ENCODE assay signal across 17 cellular contexts in the genomic region with DNA sequence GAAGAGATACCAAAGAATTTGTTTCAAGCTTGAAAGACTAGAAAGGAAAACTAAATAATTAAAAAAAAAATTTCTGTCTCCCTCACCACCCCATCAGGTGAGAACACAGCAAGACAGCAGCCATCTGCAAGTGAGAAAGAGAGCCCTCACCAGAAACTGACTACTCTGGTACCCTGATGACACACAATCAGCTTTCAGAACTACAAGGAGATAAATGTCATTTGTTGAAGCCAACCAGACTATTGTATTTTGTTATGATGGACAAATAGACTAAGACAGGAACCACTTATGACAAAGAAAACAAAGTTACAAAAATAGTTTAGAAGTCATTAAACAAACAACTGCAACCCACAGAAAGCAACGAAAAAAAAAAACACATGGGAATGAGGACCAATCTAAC.
DNase-seq lines count a peak whose midpoint lies in the region; ATAC-seq, FAIRE-seq and TF ChIP-seq lines count a peak whose summit lies in the region.
"Had no signal": no experiment of that assay in that cellular context is flagged by ENCODE, and none has a peak within 500 bp of the region (broad histone marks: within the 10 kb centered on the region; RNA-seq: fewer than 3 reads in every experiment).

No MANE protein-coding gene starts in this region.

- peaks cover 2% of the 10 kb centered on the region for H3K36me3 Mint-ChIP-seq in astrocyte (ENCODE audit: low read depth, unreplicated experiment)

- DNase-seq in LHCN-M2 (ENCODE audit: low read depth) = peak; percentile 49
- no peak for DNase-seq in astrocyte (ENCODE audit: low read depth)
- DNase-seq in fibroblast of villous mesenchyme (ENCODE audit: low read depth) = peak; percentile 6
- DNase-seq in stromal cell of bone marrow (ENCODE audit: low read depth) = peak; percentile 2
- DNase-seq in NAMALWA (ENCODE audit: low spot score) = no peak
- DNase-seq: Calu3; CD8-positive, alpha-beta T cell; DMS79 treated with DMSO at 0.1 percent for 48 hours; EL; GOT3; H9 had no signal

- TF ChIP-seq CTCF in astrocyte (IDR thresholded peaks at IDR 0.05; ENCODE audit: insufficient read depth, low read depth, low read length) (no peak), fibroblast of villous mesenchyme (IDR thresholded peaks at IDR 0.05; ENCODE audit: insufficient read depth, low read depth, low read length) (no peak)

- H3K27ac ChIP-seq in astrocyte (ENCODE audit: low read depth, low read length) = no peak overlapping the region
- H3K27ac ChIP-seq: BLaER1 treated with 17β-estradiol and CSF1 and Interleukin-3, amounts not matched to agents 10 nM and 100 nM; HL-60 had no signal

- peaks cover 64% of the 10 kb centered on the region for H3K79me2 ChIP-seq in astrocyte (ENCODE audit: insufficient read depth, low read length)

- no peaks in the 10 kb centered on the region for H3K4me1 ChIP-seq in astrocyte (ENCODE audit: insufficient read depth, low read length)
- H3K4me1 ChIP-seq: BLaER1 treated with 17β-estradiol and CSF1 and Interleukin-3, amounts not matched to agents 10 nM and 100 nM had no signal

- no peaks in the 10 kb centered on the region for H3K36me3 ChIP-seq in astrocyte (ENCODE audit: insufficient read depth, low read length)

- no peak overlapping the region for H2AFZ ChIP-seq in astrocyte (ENCODE audit: low read depth, low read length)

- H3K9me3 Mint-ChIP-seq in astrocyte (ENCODE audit: unreplicated experiment) = peaks cover 2% of the 10 kb centered on the region

- H3K27me3 Mint-ChIP-seq in astrocyte (ENCODE audit: low read depth, unreplicated experiment) = no peaks in the 10 kb centered on the region
- H3K27me3 Mint-ChIP-seq: B cell had no signal

- no peak overlapping the region for H3K4me2 ChIP-seq in astrocyte (ENCODE audit: low read length)
- H3K4me2 ChIP-seq: BLaER1 treated with 17β-estradiol and CSF1 and Interleukin-3, amounts not matched to agents 10 nM and 100 nM had no signal

- no peaks in the 10 kb centered on the region for H3K4me1 Mint-ChIP-seq in astrocyte (ENCODE audit: low read depth, unreplicated experiment)
- H3K4me1 Mint-ChIP-seq: H9 had no signal

- no peak overlapping the region for H3K27ac Mint-ChIP-seq in astrocyte (ENCODE audit: unreplicated experiment)
- H3K27ac Mint-ChIP-seq: B cell; CD8-positive, alpha-beta T cell; H9 had no signal

- no peak overlapping the region for H3K4me3 Mint-ChIP-seq in astrocyte (ENCODE audit: unreplicated experiment)
- H3K4me3 Mint-ChIP-seq: B cell; CD8-positive, alpha-beta T cell; H9 had no signal

- peak; percentile 32 for FAIRE-seq in astrocyte (lab: Jason Lieb, UNC)
- FAIRE-seq: GM12878 had no signal

- no peaks in the 10 kb centered on the region for H3K27me3 ChIP-seq in astrocyte (ENCODE audit: insufficient read depth, low read length)
- H3K27me3 ChIP-seq: BLaER1 treated with 17β-estradiol and CSF1 and Interleukin-3, amounts not matched to agents 10 nM and 100 nM had no signal

- no peak overlapping the region for H3K9ac ChIP-seq in astrocyte (ENCODE audit: low read length)
- H3K9ac ChIP-seq: BLaER1 treated with 17β-estradiol and CSF1 and Interleukin-3, amounts not matched to agents 10 nM and 100 nM had no signal

- H3K4me3 ChIP-seq in astrocyte (ENCODE audit: insufficient read depth, low read depth, low read length) (no peak overlapping the region), fibroblast of villous mesenchyme (ENCODE audit: low read depth, low read length) (no peak overlapping the region)
- H3K4me3 ChIP-seq: BLaER1 treated with 17β-estradiol and CSF1 and Interleukin-3, amounts not matched to agents 10 nM and 100 nM; GM12878 had no signal

- no peaks in the 10 kb centered on the region for H3K9me3 ChIP-seq in astrocyte (ENCODE audit: insufficient read depth, low read depth, low read length)

- peaks cover 36% of the 10 kb centered on the region for H4K20me1 ChIP-seq in astrocyte (ENCODE audit: insufficient read depth, low read length)

- ATAC-seq in GM19351 (IDR thresholded peaks at IDR 0.05; ENCODE audit: unreplicated experiment) (no peak), GM19455 (IDR thresholded peaks at IDR 0.05; ENCODE audit: unreplicated experiment) (no peak)
- ATAC-seq: CD8-positive, alpha-beta T cell; GM12878 had no signal

Comparison
In these comparisons a context has a peak if more than half of its experiments do, and no peak if none do; other contexts are left out.
1. DNase-seq: peak in LHCN-M2 (single experiment), fibroblast of villous mesenchyme (single experiment) and stromal cell of bone marrow (single experiment); none in astrocyte (single experiment) and NAMALWA (single experiment).